8 cellular contexts compared by ENCODE assay signal in genomic region chr19:13794388-13794751, GRCh38. TPM values are rescaled to one million over a fixed set of nuclear protein-coding genes. Genes with fewer than 3 reads are reported as not detected.
A peak's percentile ranks its signal among the peaks of the same experiment; 100 is the strongest.
DNase-seq lines count a peak whose midpoint lies in the region; ATAC-seq and TF ChIP-seq lines count a peak whose summit lies in the region.

No MANE protein-coding gene starts in this region.

- H3K9me2 ChIP-seq in HCT116 (ENCODE audit: insufficient read depth) = no peaks in the 10 kb centered on the region

- H3K36me3 Mint-ChIP-seq in activated CD4-positive, alpha-beta memory T cell treated with anti-CD3 and anti-CD28 coated beads for 36 hours = no peaks in the 10 kb centered on the region

- CTCF ChIA-PET in HCT116 (lab: Charles Lee) = interaction anchor here (0.7 to 2.7 kb wide), 6 partner anchors 9 to 293 kb away, joined by 3 to 15 read pairs (median 4); partner anchors contain the start of gene C19orf53
- CTCF ChIA-PET in activated CD4-positive, alpha-beta memory T cell treated with anti-CD3 and anti-CD28 coated beads for 36 hours (lab: Charles Lee) = interaction anchor here (0.6 to 1.0 kb wide), 2 partner anchors 11 to 67 kb away, joined by 3 read pairs; no protein-coding TSS in a partner anchor

- H3K79me2 ChIP-seq in ACC112 (ENCODE audit: control insufficient read depth, insufficient read depth, low read length, unreplicated experiment) (peaks cover 5% of the 10 kb centered on the region), HCT116 (ENCODE audit: insufficient read depth, low read length) (peaks cover 6% of the 10 kb centered on the region; the same call in 1 of the 2 replicates)

- H4K20me1 ChIP-seq in HCT116 (ENCODE audit: insufficient read depth) = no peaks in the 10 kb centered on the region

- peak overlapping the region; percentile 95 for H3K4me3 Mint-ChIP-seq in activated CD4-positive, alpha-beta memory T cell treated with anti-CD3 and anti-CD28 coated beads for 36 hours

- H3K27me3 ChIP-seq in ACC112 (ENCODE audit: insufficient read depth, low read length) (no peaks in the 10 kb centered on the region), HCT116 (ENCODE audit: insufficient read depth, low read length) (no peaks in the 10 kb centered on the region), heart right ventricle (no peaks in the 10 kb centered on the region), psoas muscle (ENCODE audit: insufficient read depth in 3 of 3, low read length in 2 of 3) (no peaks in the 10 kb centered on the region)

- DNase-seq in HCT116 (ENCODE audit: low read depth, low spot score) = no peak
- no peak for DNase-seq in activated CD4-positive, alpha-beta memory T cell treated with anti-CD3 and anti-CD28 coated beads for 36 hours
- peak; percentile 74 to 86 for DNase-seq in heart right ventricle
- DNase-seq in psoas muscle = peak; percentile 82 to 89
- DNase-seq in NCI-H510A (lab: John Stamatoyannopoulos, UW) = no peak
- DNase-seq in DMS114 treated with DMSO at 0.1 percent for 48 hours (lab: John Stamatoyannopoulos, UW; ENCODE audit: unreplicated experiment) = no peak
- DNase-seq in COLO668 (lab: John Stamatoyannopoulos, UW; ENCODE audit: unreplicated experiment) = no peak

- peaks cover 19% of the 10 kb centered on the region for H3K4me1 ChIP-seq in ACC112 (ENCODE audit: control insufficient read depth, insufficient read depth, low read length, unreplicated experiment)
- peaks cover 37 to 56% of the 10 kb centered on the region in 2 experiments for H3K4me1 ChIP-seq in HCT116 (ENCODE audit: control insufficient read depth in 1 of 2, insufficient read depth in 2 of 2, low read length in 2 of 2)
- H3K4me1 ChIP-seq in heart right ventricle = peaks cover 16 to 42% (median 30%) of the 10 kb centered on the region in 9 donors
- H3K4me1 ChIP-seq in psoas muscle = peaks cover 20% of the 10 kb centered on the region

- RAD21 ChIA-PET in HCT116 (lab: Charles Lee; ENCODE audit: low non-redundant PET in 1 of 2, low total read pairs in 2 of 2, uncharacterized antibody in 2 of 2, unreplicated experiment in 2 of 2) = interaction anchor here in 1 of 2 experiments (0.6 kb wide), 1 partner anchor 8 kb away, joined by 4 read pairs; no protein-coding TSS in a partner anchor

- intact Hi-C loops in HCT116 (cut with micrococcal nuclease) (no loop called here), heart right ventricle (cut with DNase I) (no loop called here), psoas muscle (cut with DNase I) (no loop called here)
- intact Hi-C loops in activated CD4-positive, alpha-beta memory T cell treated with anti-CD3 and anti-CD28 coated beads for 36 hours (cut with micrococcal nuclease) = no loop called here

- H3K4me3 ChIP-seq in ACC112 (ENCODE audit: low read depth, low read length) = peak overlapping the region; percentile 88
- peak overlapping the region; percentile 72 to 76 for H3K4me3 ChIP-seq in HCT116 (replicated peaks in 1 of 2; ENCODE audit: low read depth in 1 of 2, low read length in 2 of 2)
- peak overlapping the region; percentile 62 to 96 (median 73) for H3K4me3 ChIP-seq in heart right ventricle
- peak overlapping the region; percentile 79 for H3K4me3 ChIP-seq in psoas muscle

- TSS peak; percentile 92 for BruUV-seq in HCT116 (replicated peaks; lab: Mats Ljungman, UMichigan)

- no peaks in the 10 kb centered on the region for H3K36me3 ChIP-seq in ACC112 (ENCODE audit: insufficient read depth, low read length)
- no peaks in the 10 kb centered on the region for H3K36me3 ChIP-seq in HCT116 (ENCODE audit: control insufficient read depth in 1 of 2, insufficient read depth in 2 of 2, low read length in 2 of 2)
- peaks cover 0 to 1% (median 0%) of the 10 kb centered on the region in 9 donors for H3K36me3 ChIP-seq in heart right ventricle
- H3K36me3 ChIP-seq in psoas muscle (ENCODE audit: insufficient read depth in 1 of 2, low read depth in 1 of 2) = no peaks in the 10 kb centered on the region

- TF ChIP-seq POLR2A in HCT116 (IDR thresholded peaks at IDR 0.05; ENCODE audit: borderline replicate concordance, extremely low read depth, insufficient read depth, insufficient read length) = no peak

- peak overlapping the region; percentile 79 for H3K27ac Mint-ChIP-seq in activated CD4-positive, alpha-beta memory T cell treated with anti-CD3 and anti-CD28 coated beads for 36 hours

- H3K9me3 Mint-ChIP-seq in activated CD4-positive, alpha-beta memory T cell treated with anti-CD3 and anti-CD28 coated beads for 36 hours = no peaks in the 10 kb centered on the region

- WGBS in heart right ventricle, 2 donors = 3 to 13% methylated on average over 10 of the region's 10 CpGs
- WGBS in psoas muscle, 3 donors = 0 to 3% (median 3%) methylated on average over 9 to 10 of the region's 10 CpGs

- H3K9me3 ChIP-seq in HCT116 (ENCODE audit: control insufficient read depth in 1 of 2, insufficient read depth in 1 of 2, low read depth in 1 of 2, low read length in 2 of 2) (no peaks in the 10 kb centered on the region), heart right ventricle (no peaks in the 10 kb centered on the region), psoas muscle (no peaks in the 10 kb centered on the region)

- TF ChIP-seq RAD21 in HCT116 (IDR thresholded peaks at IDR 0.05; ENCODE audit: low read depth) = no peak

- POLR2A ChIA-PET in HCT116 (lab: Charles Lee) = interaction anchor here (0.7 to 1.8 kb wide), 8 partner anchors 13 to 874 kb away, joined by 3 to 6 read pairs (median 4); no protein-coding TSS in a partner anchor
- POLR2A ChIA-PET in activated CD4-positive, alpha-beta memory T cell treated with anti-CD3 and anti-CD28 coated beads for 36 hours (lab: Charles Lee) = interaction anchor here (1.0 to 2.7 kb wide), 7 partner anchors 8 to 68 kb away, joined by 3 to 10 read pairs (median 6); partner anchors contain the start of gene C19orf53

- TF ChIP-seq CTCF in HCT116 (IDR thresholded peaks at IDR 0.05 in 2 of 3, conservative IDR thresholded peaks at IDR 0.05 in 1 of 3; ENCODE audit: borderline replicate concordance in 1 of 3, insufficient read depth in 1 of 3, low read depth in 2 of 3, low read length in 2 of 3) = no peak
- TF ChIP-seq CTCF in heart right ventricle (IDR thresholded peaks at IDR 0.05) = no peak
- TF ChIP-seq CTCF in psoas muscle (IDR thresholded peaks at IDR 0.05) = no peak

- H2AFZ ChIP-seq in ACC112 (ENCODE audit: low read length, unreplicated experiment) = peak overlapping the region; percentile 8
- peak overlapping the region; percentile 68 for H2AFZ ChIP-seq in HCT116 (ENCODE audit: low read depth, low read length, poor library complexity, severe bottlenecking)

- H3K4me1 Mint-ChIP-seq in activated CD4-positive, alpha-beta memory T cell treated with anti-CD3 and anti-CD28 coated beads for 36 hours (ENCODE audit: low read depth) = peaks cover 25% of the 10 kb centered on the region

- no peak for ATAC-seq in HCT116
- peak; percentile 3 to 56 (median 38) for ATAC-seq in heart right ventricle
- peak in 1 of 4 donors; percentile 23 for ATAC-seq in psoas muscle

- H3K4me2 ChIP-seq in HCT116 (ENCODE audit: low read length) = peak overlapping the region; percentile 96

- peak overlapping the region; percentile 90 for H3K27ac ChIP-seq in ACC112 (ENCODE audit: low read depth, low read length)
- H3K27ac ChIP-seq in HCT116 (ENCODE audit: low read depth, low read length) = peak overlapping the region; percentile 81
- H3K27ac ChIP-seq in heart right ventricle = peak overlapping the region; percentile 48 to 94 (median 90)
- peak overlapping the region; percentile 93 for H3K27ac ChIP-seq in psoas muscle

- H3K9ac ChIP-seq in HCT116 (ENCODE audit: low read length) = peak overlapping the region; percentile 76

- H3K27me3 Mint-ChIP-seq in activated CD4-positive, alpha-beta memory T cell treated with anti-CD3 and anti-CD28 coated beads for 36 hours = no peaks in the 10 kb centered on the region

TF ChIP-seq in HCT116, 20 proteins besides CTCF, POLR2A, EP300 and RAD21:
- no peak for TF ChIP-seq SP1 (IDR thresholded peaks at IDR 0.05; ENCODE audit: low read depth)
- no peak for TF ChIP-seq ATF3 (IDR thresholded peaks at IDR 0.05)
- no peak for TF ChIP-seq ZFX (IDR thresholded peaks at IDR 0.05)
- TF ChIP-seq ELF1 (IDR thresholded peaks at IDR 0.05; ENCODE audit: borderline replicate concordance, low read depth) = no peak
- no peak for TF ChIP-seq EZH2 (IDR thresholded peaks at IDR 0.05)

RNA-seq across cellular contexts. Expression of gene ZSWIM4, which starts 0.9 kb away (rescaled TPM):
- total RNA-seq in HCT116 (2021; ENCODE audit: unreplicated experiment) = 9.8 TPM
- 5.4 and 6.1 TPM in 2 replicates for polyA plus RNA-seq in HCT116 (2012)
- total RNA-seq in activated CD4-positive, alpha-beta memory T cell treated with anti-CD3 and anti-CD28 coated beads for 36 hours = 10 to 100 TPM in 1 of 2 experiments, 1 to 10 TPM in 1; 9.2 to 10.2 TPM
- 1 to 10 TPM; 2.1 to 7.1 (median 3.0) TPM for total RNA-seq in heart right ventricle
- 1 to 10 TPM; 1.2 to 1.5 TPM for polyA plus RNA-seq in heart right ventricle
- 1 to 10 TPM; 3.3 to 7.8 (median 4.4) TPM for total RNA-seq in psoas muscle
- 1 to 10 TPM in 2 of 3 donors, under 1 TPM in 1; 0.77 to 3.9 (median 1.6) TPM for polyA plus RNA-seq in psoas muscle

RNA-seq across cellular contexts. Expression of gene C19orf53, which starts 20.1 kb away (rescaled TPM):
- total RNA-seq in HCT116 (2021; ENCODE audit: unreplicated experiment) (115 TPM), heart right ventricle (100 to 1,000 TPM in 2 of 10 donors, 10 to 100 TPM in 8; 80.5 to 101 (median 90.3) TPM), psoas muscle (100 to 1,000 TPM in 2 of 4 donors, 10 to 100 TPM in 2; 88.9 to 109 (median 95.5) TPM)
- 217 and 237 TPM in 2 replicates for polyA plus RNA-seq in HCT116 (2012)
- 100 to 1,000 TPM; 124 to 142 TPM for total RNA-seq in activated CD4-positive, alpha-beta memory T cell treated with anti-CD3 and anti-CD28 coated beads for 36 hours
- polyA plus RNA-seq in heart right ventricle (100 to 1,000 TPM; 231 to 389 TPM), psoas muscle (100 to 1,000 TPM; 147 to 196 (median 195) TPM)

RNA-seq across cellular contexts. Expression of gene MRI1, which starts 30.0 kb away (rescaled TPM):
- 19.6 TPM for total RNA-seq in HCT116 (2021; ENCODE audit: unreplicated experiment)
- 11.1 and 13.1 TPM in 2 replicates for polyA plus RNA-seq in HCT116 (2012)
- total RNA-seq in activated CD4-positive, alpha-beta memory T cell treated with anti-CD3 and anti-CD28 coated beads for 36 hours = 10 to 100 TPM; 17.7 to 19.3 TPM
- total RNA-seq in heart right ventricle = 10 to 100 TPM in 9 of 10 donors, 1 to 10 TPM in 1; 9.9 to 18.7 (median 13.0) TPM
- polyA plus RNA-seq in heart right ventricle = 10 to 100 TPM; 12.5 to 17.0 TPM
- 10 to 100 TPM in 2 of 4 donors, 1 to 10 TPM in 2; 6.4 to 11.0 (median 9.3) TPM for total RNA-seq in psoas muscle
- polyA plus RNA-seq in psoas muscle = 10 to 100 TPM in 1 of 3 donors, 1 to 10 TPM in 2; 9.4 to 11.2 (median 9.6) TPM

Comparison
In these comparisons a context has a peak if more than half of its experiments do, and no peak if none do; other contexts are left out.
1. DNase-seq: peak in heart right ventricle (2 of 2) and psoas muscle (2 of 2); none in HCT116 (single experiment), activated CD4-positive, alpha-beta memory T cell treated with anti-CD3 and anti-CD28 coated beads for 36 hours (single experiment), NCI-H510A (single experiment), DMS114 treated with DMSO at 0.1 percent for 48 hours (single experiment) and COLO668 (single experiment).
2. Peak in every context shown above with its lines, with median percentiles within 50 percentile points of each other: H3K27ac ChIP-seq and H3K4me3 ChIP-seq.